Comparison of ENCODE assay signal across 11 cellular contexts in the genomic region with DNA sequence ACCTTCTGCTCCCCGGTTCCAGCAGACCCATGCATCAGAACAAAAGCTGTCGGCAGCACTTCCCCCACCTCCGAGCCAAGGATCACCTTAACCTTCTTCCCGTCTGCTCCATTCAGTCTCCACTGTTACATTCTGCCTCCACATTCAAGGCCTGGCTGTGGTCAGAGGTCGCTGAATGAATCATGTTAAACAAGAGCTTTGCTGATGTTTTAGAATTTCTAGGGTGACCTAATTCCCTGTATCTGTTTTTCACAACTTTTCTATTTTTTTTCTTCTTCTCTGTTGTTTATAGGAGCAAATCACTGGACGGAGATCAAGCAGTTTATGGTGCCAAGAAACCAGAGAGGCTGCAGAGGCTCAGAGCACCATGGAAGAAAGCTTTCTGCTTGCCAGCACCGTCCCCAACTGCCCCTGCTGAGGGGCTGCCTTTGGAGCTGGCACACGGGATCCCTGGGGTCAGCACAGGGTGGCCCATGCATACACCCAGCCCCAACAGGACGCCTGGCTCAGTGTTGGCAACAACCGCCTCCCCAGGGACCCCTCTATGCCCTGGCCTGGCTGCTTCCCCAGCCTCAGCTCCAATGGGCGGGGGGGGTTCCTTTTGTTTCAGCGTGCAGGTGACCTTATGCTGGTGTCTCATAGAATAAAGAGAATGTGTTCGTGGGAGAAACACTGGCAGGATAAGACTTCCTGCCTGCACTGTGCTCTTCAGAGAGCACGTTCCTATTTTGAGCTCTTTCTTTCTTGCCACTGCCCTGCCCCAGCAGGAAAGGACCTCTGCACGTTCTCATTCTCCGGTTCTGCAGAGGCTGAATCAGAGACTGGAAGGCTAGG.
A peak's percentile ranks its signal among the peaks of the same experiment; 100 is the strongest.
DNase-seq lines count a peak whose midpoint lies in the region; ATAC-seq lines count a peak whose summit lies in the region.
"Had no signal": no experiment of that assay in that cellular context is flagged by ENCODE, and none has a peak within 500 bp of the region (broad histone marks: within the 10 kb centered on the region; RNA-seq: fewer than 3 reads in every experiment).

No MANE protein-coding gene starts in this region.

- H3K9ac ChIP-seq in subcutaneous abdominal adipose tissue (ENCODE audit: low read length in 5 of 5), result peak overlapping the region in 3 of 5 donors; percentile 8 to 19 (median 18)

- H3K27ac ChIP-seq in subcutaneous abdominal adipose tissue (ENCODE audit: low read depth, low read length), result peak overlapping the region; percentile 55
- H3K27ac ChIP-seq: 22Rv1, neutrophil had no signal

- peak overlapping the region; percentile 26 for H3K4me3 Mint-ChIP-seq in activated naive CD8-positive, alpha-beta T cell treated with anti-CD3 and anti-CD28 coated beads for 36 hours

- no peaks in the 10 kb centered on the region for H3K36me3 Mint-ChIP-seq in activated naive CD8-positive, alpha-beta T cell treated with anti-CD3 and anti-CD28 coated beads for 36 hours

- no peaks in the 10 kb centered on the region for H3K9me3 Mint-ChIP-seq in activated naive CD8-positive, alpha-beta T cell treated with anti-CD3 and anti-CD28 coated beads for 36 hours

- peaks cover 26% of the 10 kb centered on the region for H3K4me1 Mint-ChIP-seq in activated naive CD8-positive, alpha-beta T cell treated with anti-CD3 and anti-CD28 coated beads for 36 hours

- H3K36me3 ChIP-seq in subcutaneous abdominal adipose tissue (ENCODE audit: control insufficient read depth in 5 of 5, insufficient read depth in 5 of 5, low read length in 5 of 5), result no peaks in the 10 kb centered on the region
- H3K36me3 ChIP-seq: neutrophil had no signal

- peaks cover 7 to 43% (median 35%) of the 10 kb centered on the region in 5 donors for H3K4me1 ChIP-seq in subcutaneous abdominal adipose tissue (ENCODE audit: control insufficient read depth in 5 of 5, insufficient read depth in 5 of 5, low read length in 5 of 5)

- H3K27me3 Mint-ChIP-seq in activated naive CD8-positive, alpha-beta T cell treated with anti-CD3 and anti-CD28 coated beads for 36 hours, result no peaks in the 10 kb centered on the region

- DNase-seq in DMS153 (lab: John Stamatoyannopoulos, UW) (peak; percentile 10), DMS153 treated with DMSO at 0.1 percent for 48 hours (lab: John Stamatoyannopoulos, UW; ENCODE audit: unreplicated experiment) (no peak), hippocampal formation (lab: John Stamatoyannopoulos, UW) (peak; percentile 15 to 20), SW480 (ENCODE audit: low spot score) (no peak), HK-2 (ENCODE audit: unreplicated experiment) (no peak)
- no peak for DNase-seq in activated naive CD8-positive, alpha-beta T cell treated with anti-CD3 and anti-CD28 coated beads for 36 hours
- DNase-seq: activated CD4-positive, alpha-beta T cell treated with anti-CD3 and anti-CD28 coated beads, Interleukin-2, amount 50 U/mL, for 1 hour had no signal

- peak overlapping the region; percentile 7 to 48 (median 16) for H3K4me3 ChIP-seq in subcutaneous abdominal adipose tissue (ENCODE audit: low read depth in 1 of 5, low read length in 5 of 5)

- no peak for ATAC-seq in HG02981 (IDR thresholded peaks at IDR 0.05; ENCODE audit: unreplicated experiment)

- no peaks in the 10 kb centered on the region for H3K27me3 ChIP-seq in subcutaneous abdominal adipose tissue (ENCODE audit: control insufficient read depth in 5 of 5, insufficient read depth in 4 of 5, low read length in 5 of 5)
- H3K27me3 ChIP-seq: neutrophil had no signal

- H3K9me3 ChIP-seq in subcutaneous abdominal adipose tissue (ENCODE audit: control insufficient read depth in 5 of 5, low read length in 5 of 5), result no peaks in the 10 kb centered on the region
- H3K9me3 ChIP-seq: neutrophil had no signal

- no peak overlapping the region for H3K27ac Mint-ChIP-seq in activated naive CD8-positive, alpha-beta T cell treated with anti-CD3 and anti-CD28 coated beads for 36 hours

Comparison
In these comparisons a context has a peak if more than half of its experiments do, and no peak if none do; other contexts are left out.
1. DNase-seq: peak in DMS153 (single experiment) and hippocampal formation (2 of 2); none in DMS153 treated with DMSO at 0.1 percent for 48 hours (single experiment), activated naive CD8-positive, alpha-beta T cell treated with anti-CD3 and anti-CD28 coated beads for 36 hours (single experiment), SW480 (single experiment) and HK-2 (single experiment).